In genomic region chr6:141153563-141153962, GRCh38 we compare ENCODE assay signal across 12 cellular contexts.
DNase-seq lines count a peak whose midpoint lies in the region; ATAC-seq and TF ChIP-seq lines count a peak whose summit lies in the region.
"Had no signal": no experiment of that assay in that cellular context is flagged by ENCODE, and none has a peak within 500 bp of the region (broad histone marks: within the 10 kb centered on the region; RNA-seq: fewer than 3 reads in every experiment).

No MANE protein-coding gene starts in this region.

- peaks cover 9% of the 10 kb centered on the region for H3K4me1 ChIP-seq in CD8-positive, alpha-beta memory T cell (ENCODE audit: insufficient read depth, low read length)
- H3K4me1 ChIP-seq in HUES64 (ENCODE audit: insufficient read depth, low read length) (peaks cover 14% of the 10 kb centered on the region), stomach (peaks cover 0 to 4% (median 0%) of the 10 kb centered on the region in 4 donors)
- H3K4me1 ChIP-seq: Caco-2 had no signal

- intact Hi-C loops in stomach (cut with DNase I; ENCODE audit: low total_unique reads) (no loop called here), left ventricle myocardium superior (cut with micrococcal nuclease) (no loop called here)

- H3K4me1 Mint-ChIP-seq in CD8-positive, alpha-beta memory T cell = peaks cover 13 to 28% (median 23%) of the 10 kb centered on the region in 3 donors

- H3K27ac Mint-ChIP-seq in CD8-positive, alpha-beta memory T cell = peak overlapping the region in 5 of 8 donors; percentile 4 to 77 (median 39)

- H3K9me3 Mint-ChIP-seq in CD8-positive, alpha-beta memory T cell = peaks cover 0 to 2% (median 0%) of the 10 kb centered on the region in 5 donors

- H3K27ac ChIP-seq in CD8-positive, alpha-beta memory T cell (ENCODE audit: low read depth, low read length) = no peak overlapping the region
- H3K27ac ChIP-seq in HUES64 (ENCODE audit: low read depth, low read length) (peak overlapping the region; percentile 69), stomach (no peak overlapping the region)

- no peak overlapping the region for H3K4me3 ChIP-seq in CD8-positive, alpha-beta memory T cell (ENCODE audit: low read length)
- H3K4me3 ChIP-seq in HUES64 (ENCODE audit: low read length) (no peak overlapping the region), stomach (no peak overlapping the region)
- H3K4me3 ChIP-seq: heart right ventricle had no signal

- no peaks in the 10 kb centered on the region for H3K9me3 ChIP-seq in CD8-positive, alpha-beta memory T cell (ENCODE audit: low read length)
- H3K9me3 ChIP-seq in HUES64 (ENCODE audit: insufficient read depth, low read depth, low read length) (peaks cover 22% of the 10 kb centered on the region), stomach (no peaks in the 10 kb centered on the region)
- H3K9me3 ChIP-seq: Caco-2 had no signal

- peak; percentile 58 for ATAC-seq in GM18517 (IDR thresholded peaks at IDR 0.05; ENCODE audit: unreplicated experiment)
- no peak for ATAC-seq in HG03439 (IDR thresholded peaks at IDR 0.05; ENCODE audit: unreplicated experiment)
- ATAC-seq in HG03432 (IDR thresholded peaks at IDR 0.05; ENCODE audit: unreplicated experiment) = no peak
- no peak for ATAC-seq in left ventricle myocardium superior

- no peaks in the 10 kb centered on the region for H3K36me3 ChIP-seq in CD8-positive, alpha-beta memory T cell (ENCODE audit: insufficient read depth, low read length)
- no peaks in the 10 kb centered on the region for H3K36me3 ChIP-seq in HUES64 (ENCODE audit: insufficient read depth, low read length)
- H3K36me3 ChIP-seq in stomach = no peaks in the 10 kb centered on the region
- H3K36me3 ChIP-seq: heart right ventricle had no signal

- no peak for TF ChIP-seq CTCF in stomach (IDR thresholded peaks at IDR 0.05)

- H3K4me3 Mint-ChIP-seq in CD8-positive, alpha-beta memory T cell = peak overlapping the region in 1 of 7 donors; percentile 25

- WGBS in HUES64 = no CpG with 5 or more reads among the region's 2 CpGs
- WGBS in stomach, 5 donors = 25 to 51% (median 40%) methylated on average over 2 of the region's 2 CpGs

- H3K27me3 ChIP-seq in CD8-positive, alpha-beta memory T cell (ENCODE audit: insufficient read depth, low read length, poor library complexity, severe bottlenecking) = no peaks in the 10 kb centered on the region
- H3K27me3 ChIP-seq in HUES64 (ENCODE audit: insufficient read depth, low read length) (no peaks in the 10 kb centered on the region), stomach (no peaks in the 10 kb centered on the region)
- H3K27me3 ChIP-seq: heart right ventricle had no signal

- POLR2A ChIA-PET in CD8-positive, alpha-beta memory T cell (lab: Charles Lee) = no interaction called here

- DNase-seq in CD8-positive, alpha-beta memory T cell = peak in 2 of 5 donors; percentile 39 to 53
- peak; percentile 29 for DNase-seq in effector CD4-positive, alpha-beta T cell
- DNase-seq in stomach (no peak), left ventricle myocardium superior (no peak)
- DNase-seq: amygdala, Caco-2, heart right ventricle, NCI-H1105 had no signal

- H3K9ac ChIP-seq in HUES64 (ENCODE audit: low read depth, low read length) = no peak overlapping the region

- CTCF ChIA-PET in CD8-positive, alpha-beta memory T cell (lab: Charles Lee) = no interaction called here

- TF ChIP-seq POLR2A in stomach (IDR thresholded peaks at IDR 0.05) = no peak

- peaks cover 0 to 2% of the 10 kb centered on the region in 2 donors for H3K27me3 Mint-ChIP-seq in CD8-positive, alpha-beta memory T cell

- TF ChIP-seq EP300 in stomach (IDR thresholded peaks at IDR 0.05) = no peak

- H3K36me3 Mint-ChIP-seq in CD8-positive, alpha-beta memory T cell = no peaks in the 10 kb centered on the region
